Comparison of ENCODE assay signal across 16 cellular contexts in genomic region chr10:98402513-98402912, GRCh38. TPM values are rescaled to one million over a fixed set of nuclear protein-coding genes. Genes with fewer than 3 reads are reported as not detected.
DNase-seq lines count a peak whose midpoint lies in the region; ATAC-seq, FAIRE-seq and TF ChIP-seq lines count a peak whose summit lies in the region.
"Had no signal": no experiment of that assay in that cellular context is flagged by ENCODE, and none has a peak within 500 bp of the region (broad histone marks: within the 10 kb centered on the region; RNA-seq: fewer than 3 reads in every experiment).

No MANE protein-coding gene starts in this region.

- H3K27ac Mint-ChIP-seq in nephron progenitor cell: peak overlapping the region; percentile 53
- H3K27ac Mint-ChIP-seq: CD4-positive, alpha-beta memory T cell had no signal

- no peaks in the 10 kb centered on the region for H3K36me3 ChIP-seq in K562 (ENCODE audit: control insufficient read depth, insufficient read depth, low read length)
- H3K36me3 ChIP-seq: BE2C had no signal

- H3K36me3 Mint-ChIP-seq in nephron progenitor cell (ENCODE audit: low read depth): peaks cover 15% of the 10 kb centered on the region

- H3K4me1 Mint-ChIP-seq in nephron progenitor cell: peaks cover 42% of the 10 kb centered on the region

- CTCF ChIA-PET in K562 (lab: Yijun Ruan, JAX; ENCODE audit: low intra/inter-chr PET ratio): no interaction called here

- peak overlapping the region; percentile 6 for H3K4me3 Mint-ChIP-seq in nephron progenitor cell
- H3K4me3 Mint-ChIP-seq: CD4-positive, alpha-beta memory T cell had no signal

- no peak overlapping the region for H2AFZ ChIP-seq in K562 (ENCODE audit: low read depth, low read length)

- intact Hi-C loops in K562 (cut with micrococcal nuclease): no loop called here

- H3K79me2 ChIP-seq in K562 (ENCODE audit: control insufficient read depth, insufficient read depth, low read length): no peaks in the 10 kb centered on the region

- TF ChIP-seq POLR2A in K562 (conservative IDR thresholded peaks at IDR 0.05): no peak

- no peak for FAIRE-seq in K562 (lab: Jason Lieb, UNC)
- FAIRE-seq: A549, GM19239 had no signal

- no peaks in the 10 kb centered on the region for H3K9me3 ChIP-seq in K562 (replicated peaks; ENCODE audit: control insufficient read depth, insufficient read depth, low read depth, low read length)
- H3K9me3 ChIP-seq: A549, BE2C, Caco-2 had no signal

- H3K9me1 ChIP-seq in K562 (ENCODE audit: control insufficient read depth, insufficient read depth, low read length): no peaks in the 10 kb centered on the region

- DNase-seq in OCI-M1 (lab: John Stamatoyannopoulos, UW): peak; percentile 36
- DNase-seq in K562 (ENCODE audit: extremely low read depth in 1 of 4, low spot score in 3 of 4): peak in 3 of 4 experiments; percentile 25 to 42 (median 39)
- DNase-seq in nephron progenitor cell: no peak
- DNase-seq in foreskin fibroblast: no peak
- no peak for DNase-seq in NCI-H526 (lab: John Stamatoyannopoulos, UW)
- no peak for DNase-seq in DMS53 (lab: John Stamatoyannopoulos, UW)
- DNase-seq: BE2C; Caco-2; CD4-positive, alpha-beta memory T cell; GF-D8; HCEC 1CT had no signal

- no peak for ATAC-seq in K562
- no peak for ATAC-seq in GM21786 (IDR thresholded peaks at IDR 0.05; ENCODE audit: unreplicated experiment)
- ATAC-seq: A549 had no signal

- no peak for TF ChIP-seq CTCF in K562 (IDR thresholded peaks at IDR 0.05 in 2 of 3, conservative IDR thresholded peaks at IDR 0.05 in 1 of 3; ENCODE audit: insufficient read depth in 2 of 3, low read depth in 1 of 3, low read length in 3 of 3)
- TF ChIP-seq CTCF in nephron progenitor cell (IDR thresholded peaks at IDR 0.05): no peak
- no peak for TF ChIP-seq CTCF in foreskin fibroblast (IDR thresholded peaks at IDR 0.05; ENCODE audit: low read depth, low read length)

- peaks cover 2% of the 10 kb centered on the region for H3K27me3 Mint-ChIP-seq in nephron progenitor cell (ENCODE audit: low read depth, poor library complexity)

- TF ChIP-seq EP300 in K562 (IDR thresholded peaks at IDR 0.05; ENCODE audit: low read length): no peak

- H3K9me3 Mint-ChIP-seq in nephron progenitor cell: no peaks in the 10 kb centered on the region
- H3K9me3 Mint-ChIP-seq: CD4-positive, alpha-beta memory T cell had no signal

- H3K27ac ChIP-seq in K562 (ENCODE audit: extremely low read depth, low read depth, low read length): no peak overlapping the region
- H3K27ac ChIP-seq: A549, C4-2B, HL-60 had no signal

- no peak overlapping the region for H3K9ac ChIP-seq in K562 (ENCODE audit: insufficient read depth in 1 of 2, low read depth in 2 of 2, low read length in 2 of 2)

- peaks cover 0 to 10% of the 10 kb centered on the region in 2 experiments; a peak in 4 of 5 replicates for H3K4me1 ChIP-seq in K562 (replicated peaks in 1 of 2; ENCODE audit: control insufficient read depth in 2 of 2, insufficient read depth in 2 of 2, low read length in 2 of 2)

- H4K20me1 ChIP-seq in K562 (replicated peaks; ENCODE audit: control insufficient read depth, insufficient read depth, low read length): no peaks in the 10 kb centered on the region

- 64% methylated on average over 5 of the region's 9 CpGs for WGBS in K562 (ENCODE audit: insufficient coverage, low coverage, missing lambda C conversion rate)

- no peak overlapping the region for H3K4me3 ChIP-seq in K562
- H3K4me3 ChIP-seq in foreskin fibroblast (ENCODE audit: low read depth in 1 of 2, low read length in 2 of 2): no peak overlapping the region
- H3K4me3 ChIP-seq: A549 had no signal

- no peak overlapping the region for H3K4me2 ChIP-seq in K562 (ENCODE audit: insufficient read depth, low read length)
- H3K4me2 ChIP-seq: A549 had no signal

- TF ChIP-seq RAD21 in K562 (CRISPR knock-in tag; conservative IDR thresholded peaks at IDR 0.05 in 1 of 2, IDR thresholded peaks at IDR 0.05 in 1 of 2): no peak

- POLR2A ChIA-PET in K562 (lab: Yijun Ruan, JAX): no interaction called here

- no TSS peak for BruUV-seq in K562 (replicated peaks; lab: Mats Ljungman, UMichigan)

- in situ Hi-C loops in K562 (cut with MboI): no loop called here

- no peaks in the 10 kb centered on the region for H3K27me3 ChIP-seq in K562 (ENCODE audit: control insufficient read depth in 2 of 2, insufficient read depth in 2 of 2, low read length in 2 of 2)
- H3K27me3 ChIP-seq: BE2C had no signal

TF ChIP-seq in K562, 482 proteins besides CTCF, POLR2A, EP300 and RAD21:
- TF ChIP-seq HDAC1 (IDR thresholded peaks at IDR 0.05) (no peak), HCFC1 (IDR thresholded peaks at IDR 0.05; ENCODE audit: low read depth, low read length) (no peak), EGR1 (conservative IDR thresholded peaks at IDR 0.05) (peak; percentile 83), ZNF316 (IDR thresholded peaks at IDR 0.05) (peak; percentile 15; the same call in 1 of the 2 replicates)

RNA-seq across cellular contexts. Expression of gene PYROXD2, which starts 12.5 kb away (rescaled TPM):
- 1.5 and 7.7 TPM in 2 replicates for total RNA-seq in K562 (2011; cell fraction: chromatin; rRNA removed; ENCODE audit: low replicate concordance)
- total RNA-seq in K562 (2011; cell fraction: nucleolus; rRNA removed): 2.0 and 2.7 TPM in 2 replicates
- 2.6 and 4.7 TPM in 2 replicates for total RNA-seq in K562 (2011; cell fraction: nucleoplasm; rRNA removed)
- total RNA-seq in K562 (2014; rRNA removed) (0.14 TPM in 1 of 2 replicates, not detected in the other), K562 (2014; rRNA removed; fragmentation: Illumina TruSeq; extraction: Trizol) (0.15 TPM in 1 of 2 replicates, not detected in the other), K562 (2015; rRNA removed; fragmentation: Illumina TruSeq; extraction: Trizol) (0.83 TPM in 1 of 2 replicates, not detected in the other), K562 (2021) (0.58 and 1.0 TPM in 2 replicates)
- polyA plus RNA-seq in K562 (2011; rRNA removed) (1.4 and 2.1 TPM in 2 replicates), K562 (2014; fragmentation: Illumina TruSeq; extraction: Trizol) (0.36 TPM in 1 of 2 replicates, not detected in the other), K562 (2014; fragmentation: Nextera tagmentation; extraction: Ambion mirVana) (under 1 TPM; 0.56 to 0.67 TPM), K562 (2014; rRNA removed) (0.09 and 0.64 TPM in 2 replicates)
- 0.25 and 0.54 TPM in 2 replicates for polyA plus RNA-seq in K562 (2011; cell fraction: cytosol; rRNA removed)
- polyA plus RNA-seq in K562 (2011; cell fraction: nucleus; rRNA removed): 7.7 and 14.3 TPM in 2 replicates
- 1.0 and 2.6 TPM in 2 replicates for polyA plus RNA-seq in K562 (2012)
- polyA minus RNA-seq in K562 (2011; rRNA and poly(A)+ RNA removed): 0.49 and 0.87 TPM in 2 replicates
- polyA minus RNA-seq in K562 (2011; cell fraction: cytosol; rRNA and poly(A)+ RNA removed): not detected in 2 replicates
- polyA minus RNA-seq in K562 (2011; cell fraction: nucleus; rRNA and poly(A)+ RNA removed): 0.94 and 1.1 TPM in 2 replicates

RNA-seq across cellular contexts. Expression of gene HPS1, which starts 44.2 kb away (rescaled TPM):
- 66.7 and 154 TPM in 2 replicates for total RNA-seq in K562 (2011; cell fraction: chromatin; rRNA removed; ENCODE audit: low replicate concordance)
- 80.3 and 92.9 TPM in 2 replicates for total RNA-seq in K562 (2011; cell fraction: nucleolus; rRNA removed)
- total RNA-seq in K562 (2011; cell fraction: nucleoplasm; rRNA removed): 62.7 and 73.1 TPM in 2 replicates
- 26.3 and 37.1 TPM in 2 replicates for total RNA-seq in K562 (2014; rRNA removed)
- 16.2 and 18.7 TPM in 2 replicates for total RNA-seq in K562 (2014; rRNA removed; fragmentation: Illumina TruSeq; extraction: Trizol)
- total RNA-seq in K562 (2015; rRNA removed; fragmentation: Illumina TruSeq; extraction: Trizol): 20.8 and 23.2 TPM in 2 replicates
- 43.6 and 45.3 TPM in 2 replicates for total RNA-seq in K562 (2021)
- polyA plus RNA-seq in K562 (2011; rRNA removed): 36.1 and 53.7 TPM in 2 replicates
- polyA plus RNA-seq in K562 (2011; cell fraction: cytosol; rRNA removed): 29.6 and 48.7 TPM in 2 replicates
- 137 and 184 TPM in 2 replicates for polyA plus RNA-seq in K562 (2011; cell fraction: nucleus; rRNA removed)
- 46.1 and 96.9 TPM in 2 replicates for polyA plus RNA-seq in K562 (2012)
- 31.0 and 35.2 TPM in 2 replicates for polyA plus RNA-seq in K562 (2014; fragmentation: Illumina TruSeq; extraction: Trizol)
- polyA plus RNA-seq in K562 (2014; fragmentation: Nextera tagmentation; extraction: Ambion mirVana): 10 to 100 TPM; 18.1 to 23.7 TPM
- polyA plus RNA-seq in K562 (2014; rRNA removed): 34.4 and 38.4 TPM in 2 replicates
- 20.8 and 27.8 TPM in 2 replicates for polyA minus RNA-seq in K562 (2011; rRNA and poly(A)+ RNA removed)
- polyA minus RNA-seq in K562 (2011; cell fraction: cytosol; rRNA and poly(A)+ RNA removed): 24.5 and 27.4 TPM in 2 replicates
- polyA minus RNA-seq in K562 (2011; cell fraction: nucleus; rRNA and poly(A)+ RNA removed): 43.5 and 44.1 TPM in 2 replicates

Comparison
In these comparisons a context has a peak if more than half of its experiments do, and no peak if none do; other contexts are left out.
1. DNase-seq: peak in OCI-M1 (single experiment) and K562 (3 of 4); none in nephron progenitor cell (single experiment), foreskin fibroblast (0 of 2), NCI-H526 (0 of 2) and DMS53 (single experiment).